Comparison of ENCODE assay signal across 8 cellular contexts in the genomic region with DNA sequence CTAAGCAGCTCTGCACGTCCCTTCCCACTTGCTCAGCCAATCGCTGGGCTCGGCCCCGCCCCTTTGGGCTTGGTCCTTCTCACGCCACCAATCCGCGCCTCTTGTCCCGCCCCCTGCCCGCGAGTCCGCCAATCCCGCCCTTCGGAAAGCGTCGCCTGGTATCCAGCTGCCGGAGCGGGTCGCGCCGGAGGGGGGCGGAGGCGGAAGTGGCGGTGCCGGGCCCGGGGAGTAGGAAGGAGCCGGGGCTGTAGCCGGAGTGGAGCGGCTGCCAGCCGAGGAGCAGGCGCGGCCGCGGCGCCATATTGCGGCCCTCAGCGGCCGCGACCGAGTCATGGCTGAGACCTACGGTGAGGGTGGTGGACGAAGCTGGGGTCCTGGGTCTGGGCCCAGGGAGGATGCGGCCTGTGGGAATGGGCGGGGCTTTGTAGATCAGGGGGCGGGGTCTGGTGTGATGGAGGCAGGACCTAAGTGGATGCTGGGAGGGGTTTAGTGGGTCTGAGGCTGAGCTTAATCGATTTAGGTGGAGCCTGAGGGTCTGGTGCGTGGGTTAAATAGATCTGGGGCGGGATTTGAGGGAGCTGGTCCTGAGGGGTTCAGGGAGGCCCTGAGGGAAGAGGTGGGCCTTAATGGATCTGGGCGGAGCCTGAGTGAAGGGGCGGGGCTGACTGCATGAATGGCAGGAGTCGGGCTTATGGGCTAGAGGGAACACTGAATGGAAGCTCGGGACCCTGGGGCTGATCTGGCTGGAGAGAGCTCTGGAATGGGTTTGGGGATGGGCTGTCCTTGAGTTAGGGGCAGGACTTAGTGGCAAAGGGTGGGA. TPM values are rescaled to one million over a fixed set of nuclear protein-coding genes. Genes with fewer than 3 reads are reported as not detected.
A peak's percentile ranks its signal among the peaks of the same experiment; 100 is the strongest.
DNase-seq lines count a peak whose midpoint lies in the region; ATAC-seq lines count a peak whose summit lies in the region.

A gene with protein sequence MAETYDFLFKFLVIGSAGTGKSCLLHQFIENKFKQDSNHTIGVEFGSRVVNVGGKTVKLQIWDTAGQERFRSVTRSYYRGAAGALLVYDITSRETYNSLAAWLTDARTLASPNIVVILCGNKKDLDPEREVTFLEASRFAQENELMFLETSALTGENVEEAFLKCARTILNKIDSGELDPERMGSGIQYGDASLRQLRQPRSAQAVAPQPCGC (plus strand): TSS at position 203 of the 820 bp plus-strand sequence. CDS start 129 bp downstream, at position 332.

- POLR2A ChIA-PET in CD8-positive, alpha-beta memory T cell (lab: Charles Lee): interaction anchor here (0.5 to 4.1 kb wide), 19 partner anchors 8 to 486 kb away, joined by 3 to 110 read pairs (median 5); partner anchors contain the start of genes ACTMAP, C19orf47, COQ8B and EGLN2

- peak; percentile 100 for DNase-seq in CD8-positive, alpha-beta memory T cell
- DNase-seq in HS-5 (ENCODE audit: low read depth): peak; percentile 94
- peak; percentile 99 for DNase-seq in NK-92 treated with Interleukin-12 subunit alpha and Interleukin-12 subunit beta, amount 100 ng/mL, for 24 hours (lab: John Stamatoyannopoulos, UW)
- peak; percentile 99 for DNase-seq in activated CD8-positive, alpha-beta memory T cell treated with anti-CD3 and anti-CD28 coated beads for 24 hours
- DNase-seq in effector CD8-positive, alpha-beta T cell (lab: John Stamatoyannopoulos, UW): peak; percentile 99
- DNase-seq in lung microvascular endothelial cell (ENCODE audit: low read depth in 2 of 2): peak; percentile 100
- peak; percentile 99 to 100 (median 100) for DNase-seq in stimulated activated CD4-positive, alpha-beta T cell treated with anti-CD3 and anti-CD28 coated beads, TNF-alpha, amount 100 ng/mL, for 48 hours (ENCODE audit: low read depth in 3 of 3)

- H3K9me3 ChIP-seq in CD8-positive, alpha-beta memory T cell (ENCODE audit: low read length): no peaks in the 10 kb centered on the region

- H3K9me3 Mint-ChIP-seq in CD8-positive, alpha-beta memory T cell: no peaks in the 10 kb centered on the region

- H3K4me1 ChIP-seq in CD8-positive, alpha-beta memory T cell (ENCODE audit: insufficient read depth, low read length): peaks cover 31% of the 10 kb centered on the region

- peak within 1 kb of the TSS; percentile 95 for H3K27ac ChIP-seq in CD8-positive, alpha-beta memory T cell (ENCODE audit: low read depth, low read length)

- CTCF ChIA-PET in CD8-positive, alpha-beta memory T cell (lab: Charles Lee): interaction anchor here (0.9 to 3.9 kb wide), 15 partner anchors 9 to 174 kb away, joined by 4 to 38 read pairs (median 7); partner anchors contain the start of genes ACTMAP, EGLN2 and SNRPA

- ATAC-seq in GM19468 (IDR thresholded peaks at IDR 0.05; ENCODE audit: extremely low read depth, unreplicated experiment): peak; percentile 44

- H3K27ac Mint-ChIP-seq in CD8-positive, alpha-beta memory T cell: peak within 1 kb of the TSS; percentile 95 to 99 (median 98)

- peaks cover 0 to 1% of the 10 kb centered on the region in 2 donors for H3K27me3 Mint-ChIP-seq in CD8-positive, alpha-beta memory T cell

- H3K36me3 ChIP-seq in CD8-positive, alpha-beta memory T cell (ENCODE audit: insufficient read depth, low read length): no peaks in the 10 kb centered on the region

- peaks cover 0 to 37% (median 5%) of the 10 kb centered on the region in 3 donors for H3K36me3 Mint-ChIP-seq in CD8-positive, alpha-beta memory T cell

- H3K4me1 Mint-ChIP-seq in CD8-positive, alpha-beta memory T cell: peaks cover 34 to 46% (median 36%) of the 10 kb centered on the region in 3 donors

- peak within 1 kb of the TSS; percentile 88 to 98 (median 92) for H3K4me3 Mint-ChIP-seq in CD8-positive, alpha-beta memory T cell

- H3K27me3 ChIP-seq in CD8-positive, alpha-beta memory T cell (ENCODE audit: insufficient read depth, low read length, poor library complexity, severe bottlenecking): no peaks in the 10 kb centered on the region

- peak within 1 kb of the TSS; percentile 98 for H3K4me3 ChIP-seq in CD8-positive, alpha-beta memory T cell (ENCODE audit: low read length)

RNA-seq across cellular contexts. Expression of the gene that starts here (rescaled TPM):
- total RNA-seq in CD8-positive, alpha-beta memory T cell: 10 to 100 TPM; 24.2 to 27.2 TPM
- polyA plus RNA-seq in CD8-positive, alpha-beta memory T cell: 95.2 TPM
- 7.6 and 14.1 TPM in 2 replicates for total RNA-seq in lung microvascular endothelial cell

Comparison
In these comparisons a context has a peak if more than half of its experiments do, and no peak if none do; other contexts are left out.
1. Peak in every context shown above with its lines: DNase-seq, ATAC-seq, H3K4me3 ChIP-seq and H3K27ac ChIP-seq.